In the genomic region with DNA sequence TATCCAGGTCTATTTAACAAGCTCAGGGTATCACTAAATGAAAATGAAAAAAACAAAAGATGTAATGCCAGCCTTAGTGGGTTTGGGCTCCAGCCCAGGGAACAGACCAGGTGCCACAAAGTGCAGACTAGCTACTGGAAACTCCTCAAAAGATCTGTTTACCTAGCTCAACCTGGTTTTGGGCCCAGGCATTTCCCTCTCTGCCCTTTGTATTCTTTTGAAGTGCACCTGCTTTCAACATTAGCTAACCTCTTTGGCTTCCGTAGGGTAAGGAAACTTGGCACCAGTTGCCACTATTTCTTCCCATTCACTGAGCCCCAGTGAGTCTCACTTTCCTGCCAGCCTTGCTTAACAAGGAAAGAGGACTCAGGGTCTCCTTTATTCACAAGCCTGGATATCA, we compare ENCODE assay signal across 16 cellular contexts.
A peak's percentile ranks its signal among the peaks of the same experiment; 100 is the strongest.
DNase-seq lines count a peak whose midpoint lies in the region; ATAC-seq and TF ChIP-seq lines count a peak whose summit lies in the region.
"Had no signal": no experiment of that assay in that cellular context is flagged by ENCODE, and none has a peak within 500 bp of the region (broad histone marks: within the 10 kb centered on the region; RNA-seq: fewer than 3 reads in every experiment).

No MANE protein-coding gene starts in this region.

- H3K27me3 ChIP-seq in thyroid gland (no peaks in the 10 kb centered on the region), tibial artery (no peaks in the 10 kb centered on the region)

- H3K36me3 ChIP-seq in thyroid gland (no peaks in the 10 kb centered on the region), tibial artery (peaks cover 24 to 37% (median 32%) of the 10 kb centered on the region in 3 donors)

- no peaks in the 10 kb centered on the region for H3K9me3 ChIP-seq in thyroid gland
- no peaks in the 10 kb centered on the region for H3K9me3 ChIP-seq in tibial artery
- H3K9me3 ChIP-seq: thoracic aorta had no signal

- TF ChIP-seq CTCF in thyroid gland (IDR thresholded peaks at IDR 0.05) (no peak), tibial artery (IDR thresholded peaks at IDR 0.05) (no peak)

- peaks cover 20 to 30% of the 10 kb centered on the region in 2 donors for H3K4me1 ChIP-seq in thyroid gland
- peaks cover 0 to 21% (median 15%) of the 10 kb centered on the region in 4 donors for H3K4me1 ChIP-seq in tibial artery

- DNase-seq in NCI-H2171 treated with DMSO at 0.1 percent for 48 hours (lab: John Stamatoyannopoulos, UW): peak; percentile 23
- DNase-seq in NCI-H2171 (lab: John Stamatoyannopoulos, UW): no peak
- DNase-seq in NCI-H748 treated with DMSO at 0.1 percent for 48 hours (lab: John Stamatoyannopoulos, UW): peak; percentile 22
- peak; percentile 24 to 40 for DNase-seq in left colon
- DNase-seq in thyroid gland: peak; percentile 90
- no peak for DNase-seq in tibial artery
- DNase-seq: 8988T; activated CD4-positive, alpha-beta memory T cell treated with anti-CD3 and anti-CD28 coated beads, Interleukin-2, amount 10 ng/mL, durations not matched to agents 7 days and 5 days; activated effector memory CD4-positive, alpha-beta T cell treated with anti-CD3 and anti-CD28 coated beads, Interleukin-2, amount 50 U/mL, for 16 hours; CD8-positive, alpha-beta T cell; KG1; NCI-H446 treated with DMSO at 0.1 percent for 48 hours; stimulated activated CD4-positive, alpha-beta T cell treated with anti-CD3 and anti-CD28 coated beads, Interleukin-12 subunit alpha, Interleukin-12 subunit beta, amount 100 ng/mL, for 4 hours had no signal

- H3K27ac ChIP-seq in thyroid gland (peak overlapping the region; percentile 74 to 95 (median 84)), tibial artery (no peak overlapping the region)
- H3K27ac ChIP-seq: thoracic aorta had no signal

- intact Hi-C loops in left colon (cut with DNase I, micrococcal nuclease) (no loop called here), thyroid gland (cut with DNase I) (no loop called here), tibial artery (cut with DNase I; ENCODE audit: low total_unique reads) (no loop called here)

- H3K4me3 ChIP-seq in thyroid gland (replicated peaks in 1 of 3): no peak overlapping the region
- H3K4me3 ChIP-seq in tibial artery: no peak overlapping the region
- H3K4me3 ChIP-seq: thoracic aorta had no signal

- peak; percentile 68 for ATAC-seq in left colon
- ATAC-seq in GM19395 (IDR thresholded peaks at IDR 0.05; ENCODE audit: unreplicated experiment): no peak
- ATAC-seq in GM19455 (IDR thresholded peaks at IDR 0.05; ENCODE audit: unreplicated experiment): no peak
- ATAC-seq: CD8-positive, alpha-beta T cell had no signal

- WGBS in thyroid gland, 2 donors: 11 to 24% methylated on average over 1 of the region's 1 CpG

- TF ChIP-seq POLR2A in thyroid gland (IDR thresholded peaks at IDR 0.05): peak in 1 of 2 donors; percentile 25

Comparison
In these comparisons a context has a peak if more than half of its experiments do, and no peak if none do; other contexts are left out.
1. DNase-seq: peak in NCI-H2171 treated with DMSO at 0.1 percent for 48 hours (single experiment), NCI-H748 treated with DMSO at 0.1 percent for 48 hours (single experiment), left colon (2 of 2) and thyroid gland (2 of 2); none in NCI-H2171 (single experiment) and tibial artery (0 of 2).
2. H3K27ac ChIP-seq: peak in thyroid gland (3 of 3); none in tibial artery (0 of 2).